7 cellular contexts compared by ENCODE assay signal in the genomic region with DNA sequence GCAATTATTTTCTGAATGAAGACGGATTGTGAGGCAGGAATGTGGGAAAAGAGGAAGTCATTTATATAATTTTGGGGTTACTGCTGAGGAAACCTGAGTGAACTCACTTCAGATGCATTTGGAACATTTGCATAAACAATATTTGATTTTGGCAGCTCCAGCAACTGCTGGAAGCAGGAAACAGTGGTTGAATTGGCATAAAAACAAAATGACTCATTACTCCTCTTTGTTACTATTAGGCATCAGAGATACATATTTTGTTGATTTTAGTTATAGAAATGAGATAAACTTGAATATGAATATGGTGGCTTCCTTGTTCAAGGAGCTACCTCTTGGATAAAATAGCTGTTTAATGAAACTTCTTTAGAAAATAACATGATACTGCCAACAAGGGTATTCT.
DNase-seq lines count a peak whose midpoint lies in the region; ATAC-seq and TF ChIP-seq lines count a peak whose summit lies in the region.
"Not testable (repeated sequence)": the region's sequence is repeated elsewhere in the genome, so short reads cannot be mapped to it uniquely, and the experiment has no call there.

No MANE protein-coding gene starts in this region.

- H3K9me2 ChIP-seq in GM23338 (ENCODE audit: insufficient read depth): not testable (repeated sequence)

- not testable (repeated sequence) for H3F3A ChIP-seq in GM23338 (replicated peaks; ENCODE audit: low read depth)

- H3K79me2 ChIP-seq in GM23338 (replicated peaks; ENCODE audit: insufficient read depth): not testable (repeated sequence)

- not testable (repeated sequence) for H3K9me3 ChIP-seq in adipocyte (ENCODE audit: control insufficient read depth, low read length)

- not testable (repeated sequence) for H3K4me1 Mint-ChIP-seq in GM23338, memory B cell

- not testable (repeated sequence) for H2AFZ ChIP-seq in GM23338

- H3K27me3 ChIP-seq in GM23338 (ENCODE audit: insufficient read depth); adipocyte (replicated peaks; ENCODE audit: control insufficient read depth, insufficient read depth, low read length): not testable (repeated sequence)

- TF ChIP-seq CTCF in AG10803 (conservative IDR thresholded peaks at IDR 0.05; ENCODE audit: low read length); GM23338 (conservative IDR thresholded peaks at IDR 0.05; ENCODE audit: low read depth in 2 of 2); cardiac fibroblast (IDR thresholded peaks at IDR 0.05; ENCODE audit: low read depth, low read length): not testable (repeated sequence)

- not testable (repeated sequence) for H3K4me1 ChIP-seq in GM23338 (ENCODE audit: insufficient read depth); adipocyte (ENCODE audit: control insufficient read depth, insufficient read depth, low read length)

- not testable (repeated sequence) for H3K36me3 ChIP-seq in GM23338 (ENCODE audit: insufficient read depth)
- H3K36me3 ChIP-seq in adipocyte (ENCODE audit: control insufficient read depth, insufficient read depth, low read length, severe bottlenecking): peaks cover 33% of the 10 kb centered on the region

- H3K9me3 Mint-ChIP-seq in GM23338, memory B cell: not testable (repeated sequence)

- ATAC-seq in GM23338; memory B cell (ENCODE audit: low read depth): not testable (repeated sequence)

- not testable (repeated sequence) for H4K20me1 ChIP-seq in GM23338 (replicated peaks; ENCODE audit: insufficient read depth)

- not testable (repeated sequence) for H3K4me2 ChIP-seq in GM23338

- H3K9ac ChIP-seq in adipocyte (ENCODE audit: low read length): not testable (repeated sequence)

- peak; percentile 84 for DNase-seq in AG10803 (ENCODE audit: low read depth)
- DNase-seq in GM23338 (ENCODE audit: low spot score): peak; percentile 13
- DNase-seq in LHCN-M2 (ENCODE audit: low read depth): peak; percentile 84
- peak; percentile 76 for DNase-seq in adipocyte (ENCODE audit: low read depth)
- peak; percentile 64 to 90 for DNase-seq in cardiac fibroblast (ENCODE audit: low read depth in 2 of 2)
- peak; percentile 95 for DNase-seq in fibroblast of peridontal ligament (ENCODE audit: extremely low read depth)
- not testable (repeated sequence) for DNase-seq in memory B cell (ENCODE audit: low spot score in 2 of 2)

- peaks cover 10% of the 10 kb centered on the region; the same call in 1 of the 3 replicates for H3K36me3 Mint-ChIP-seq in GM23338 (ENCODE audit: low read depth)
- H3K36me3 Mint-ChIP-seq in memory B cell: peaks cover 39% of the 10 kb centered on the region

- not testable (repeated sequence) for H3K4me3 ChIP-seq in AG10803 (ENCODE audit: low read length); GM23338; adipocyte (ENCODE audit: low read length); cardiac fibroblast (replicated peaks in 1 of 2; ENCODE audit: low read depth in 2 of 2, low read length in 2 of 2)

- not testable (repeated sequence) for H3K4me3 Mint-ChIP-seq in GM23338, memory B cell

- not testable (repeated sequence) for H3K27me3 Mint-ChIP-seq in GM23338 (ENCODE audit: insufficient read depth, low read depth, poor library complexity); memory B cell

- H3K27ac ChIP-seq in GM23338 (ENCODE audit: low read depth): not testable (repeated sequence)

- not testable (repeated sequence) for H3K27ac Mint-ChIP-seq in GM23338
- peak overlapping the region; percentile 79 for H3K27ac Mint-ChIP-seq in memory B cell
